In the genomic region with DNA sequence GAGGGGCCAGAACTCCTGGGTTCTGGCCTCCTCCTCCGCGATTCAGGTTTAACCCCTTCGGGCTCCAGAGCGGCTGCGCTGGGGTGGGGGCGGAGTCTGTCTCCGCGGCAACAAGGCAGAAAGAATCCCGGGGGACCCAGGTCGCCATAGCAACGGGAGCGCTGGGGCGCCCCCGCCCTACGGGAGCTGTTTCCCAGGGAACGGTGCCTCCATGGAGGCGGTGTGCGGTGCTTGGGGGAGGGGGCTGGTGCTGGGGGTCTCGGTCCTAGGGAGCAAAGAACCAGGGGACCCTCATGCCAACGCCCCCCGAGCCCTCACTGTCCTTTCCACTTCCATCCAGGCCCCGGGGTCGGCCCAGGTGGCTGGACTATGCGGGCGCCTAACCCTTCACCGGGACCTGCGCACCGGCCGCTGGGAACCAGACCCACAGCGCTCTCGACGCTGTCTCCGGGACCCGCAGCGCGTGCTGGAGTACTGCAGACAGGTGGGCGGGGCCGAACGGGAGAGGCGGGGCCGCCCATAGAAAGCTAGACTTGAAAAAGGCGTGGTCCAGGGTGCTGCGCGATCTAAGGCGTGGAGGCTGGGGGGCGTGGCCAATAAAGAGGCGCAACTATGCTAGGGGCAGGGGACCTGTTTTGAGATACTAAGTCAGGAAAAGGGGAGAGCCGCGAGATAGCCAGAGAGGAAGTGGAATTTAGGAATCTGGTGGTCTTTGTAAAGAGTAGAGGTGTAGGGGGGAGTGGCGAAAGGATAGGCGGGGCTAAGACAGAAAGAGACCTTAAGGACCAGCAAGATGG, we compare ENCODE assay signal across 8 cellular contexts. TPM values are rescaled to one million over a fixed set of nuclear protein-coding genes. Genes with fewer than 3 reads are reported as not detected.
A peak's percentile ranks its signal among the peaks of the same experiment; 100 is the strongest.
DNase-seq lines count a peak whose midpoint lies in the region; ATAC-seq and TF ChIP-seq lines count a peak whose summit lies in the region.

No MANE protein-coding gene starts in this region.

- peaks cover 0 to 2% (median 0%) of the 10 kb centered on the region in 7 donors for H3K9me3 Mint-ChIP-seq in CD4-positive, CD25-positive, alpha-beta regulatory T cell

- no peak overlapping the region for H3K27ac ChIP-seq in CD4-positive, CD25-positive, alpha-beta regulatory T cell (ENCODE audit: insufficient read depth, low read length, poor library complexity, severe bottlenecking)
- peak overlapping the region; percentile 99 for H3K27ac ChIP-seq in caudate nucleus (ENCODE audit: low read depth, low read length)

- no peaks in the 10 kb centered on the region for H3K36me3 ChIP-seq in CD4-positive, CD25-positive, alpha-beta regulatory T cell (ENCODE audit: control insufficient read depth, insufficient read depth, low read length)
- no peaks in the 10 kb centered on the region for H3K36me3 ChIP-seq in kidney epithelial cell (ENCODE audit: control insufficient read depth, insufficient read depth, low read length)

- peak; percentile 71 to 90 (median 75) for DNase-seq in CD4-positive, CD25-positive, alpha-beta regulatory T cell
- DNase-seq in HFF-Myc (ENCODE audit: extremely low read depth, low read depth) = peak; percentile 35
- DNase-seq in NCI-H226 = peak; percentile 90
- DNase-seq in caudate nucleus (lab: John Stamatoyannopoulos, UW) = peak in 60 of 61 donors; percentile 14 to 96 (median 82)
- DNase-seq in kidney epithelial cell (ENCODE audit: low read depth) = peak; percentile 16
- DNase-seq in stimulated activated CD4-positive, alpha-beta T cell treated with anti-CD3 and anti-CD28 coated beads, Interleukin-2, amount 100 ng/mL, for 4 hours (ENCODE audit: low read depth) = peak; percentile 75
- DNase-seq in HuH-7.5 (ENCODE audit: low spot score) = no peak

- H3K4me3 ChIP-seq in CD4-positive, CD25-positive, alpha-beta regulatory T cell (ENCODE audit: low read depth, low read length) = no peak overlapping the region
- H3K4me3 ChIP-seq in HFF-Myc (replicated peaks; ENCODE audit: low read depth, low read length) (0 out of 2 replicates have a peak overlapping the region, but pooled peaks have one; percentile 4), kidney epithelial cell (ENCODE audit: low read depth, low read length) (peak overlapping the region; percentile 33)

- peaks cover 7% of the 10 kb centered on the region for H3K27me3 ChIP-seq in CD4-positive, CD25-positive, alpha-beta regulatory T cell (ENCODE audit: control insufficient read depth, insufficient read depth, low read length)
- peaks cover 27% of the 10 kb centered on the region for H3K27me3 ChIP-seq in kidney epithelial cell (ENCODE audit: control insufficient read depth, insufficient read depth, low read length)

- peak; percentile 81 to 82 for ATAC-seq in CD4-positive, CD25-positive, alpha-beta regulatory T cell (ENCODE audit: low read depth in 2 of 2)
- peak; percentile 82 to 86 for ATAC-seq in activated CD4-positive, CD25-positive, alpha-beta regulatory T cell treated with anti-CD3 and anti-CD28 coated beads, Interleukin-2, amount 50 U/mL, for 24 hours

- peaks cover 0 to 22% (median 11%) of the 10 kb centered on the region in 4 donors for H3K4me1 Mint-ChIP-seq in CD4-positive, CD25-positive, alpha-beta regulatory T cell

- no peaks in the 10 kb centered on the region for H3K9me3 ChIP-seq in CD4-positive, CD25-positive, alpha-beta regulatory T cell (ENCODE audit: control insufficient read depth in 2 of 2, low read length in 2 of 2)

- TF ChIP-seq CTCF in HFF-Myc (IDR thresholded peaks at IDR 0.05; ENCODE audit: low read depth, low read length, missing control alignments) (no peak), kidney epithelial cell (IDR thresholded peaks at IDR 0.05; ENCODE audit: insufficient read depth, low read length, poor library complexity, severe bottlenecking) (no peak)

- peak overlapping the region in 1 of 3 donors; percentile 37 for H3K27ac Mint-ChIP-seq in CD4-positive, CD25-positive, alpha-beta regulatory T cell

- H3K27me3 Mint-ChIP-seq in CD4-positive, CD25-positive, alpha-beta regulatory T cell = peaks cover 41% of the 10 kb centered on the region

- peaks cover 23% of the 10 kb centered on the region for H3K4me1 ChIP-seq in CD4-positive, CD25-positive, alpha-beta regulatory T cell (ENCODE audit: control insufficient read depth, insufficient read depth, low read length, poor library complexity, severe bottlenecking)

- peak overlapping the region; percentile 41 to 82 (median 77) for H3K4me3 Mint-ChIP-seq in CD4-positive, CD25-positive, alpha-beta regulatory T cell

- H3K36me3 Mint-ChIP-seq in CD4-positive, CD25-positive, alpha-beta regulatory T cell = no peaks in the 10 kb centered on the region

RNA-seq across cellular contexts. Expression of a gene that starts 1.2 kb away (rescaled TPM):
- total RNA-seq in CD4-positive, CD25-positive, alpha-beta regulatory T cell = not detected
- not detected for polyA plus RNA-seq in CD4-positive, CD25-positive, alpha-beta regulatory T cell
- total RNA-seq in kidney epithelial cell = 6.3 and 9.3 TPM in 2 replicates

RNA-seq across cellular contexts. Expression of a gene that starts 12.8 kb away (rescaled TPM):
- not detected for total RNA-seq in CD4-positive, CD25-positive, alpha-beta regulatory T cell
- polyA plus RNA-seq in CD4-positive, CD25-positive, alpha-beta regulatory T cell = not detected
- total RNA-seq in kidney epithelial cell = 0.50 and 1.0 TPM in 2 replicates

RNA-seq across cellular contexts. Expression of a gene that starts 17.2 kb away (rescaled TPM):
- not detected for total RNA-seq in CD4-positive, CD25-positive, alpha-beta regulatory T cell
- polyA plus RNA-seq in CD4-positive, CD25-positive, alpha-beta regulatory T cell = not detected
- 0.68 and 0.92 TPM in 2 replicates for total RNA-seq in kidney epithelial cell

RNA-seq across cellular contexts. Expression of a gene that starts 30.8 kb away (rescaled TPM):
- 120 TPM for total RNA-seq in CD4-positive, CD25-positive, alpha-beta regulatory T cell
- polyA plus RNA-seq in CD4-positive, CD25-positive, alpha-beta regulatory T cell = 1 to 10 TPM; 2.7 to 4.2 (median 3.6) TPM
- 6.1 and 6.2 TPM in 2 replicates for total RNA-seq in kidney epithelial cell

RNA-seq across cellular contexts. Expression of a gene that starts 32.8 kb away (rescaled TPM):
- total RNA-seq in CD4-positive, CD25-positive, alpha-beta regulatory T cell = 104 TPM
- 100 to 1,000 TPM; 640 to 863 (median 760) TPM for polyA plus RNA-seq in CD4-positive, CD25-positive, alpha-beta regulatory T cell
- not detected in 2 replicates for total RNA-seq in kidney epithelial cell
